In genomic region chr3:71450985-71451560, GRCh38 we compare ENCODE assay signal across 18 cellular contexts.
DNase-seq lines count a peak whose midpoint lies in the region; ATAC-seq and TF ChIP-seq lines count a peak whose summit lies in the region.
"Had no signal": no experiment of that assay in that cellular context is flagged by ENCODE, and none has a peak within 500 bp of the region (broad histone marks: within the 10 kb centered on the region; RNA-seq: fewer than 3 reads in every experiment).

No MANE protein-coding gene starts in this region.

- no peak for TF ChIP-seq CTCF in natural killer cell (IDR thresholded peaks at IDR 0.05)

- no peaks in the 10 kb centered on the region for H3K27me3 Mint-ChIP-seq in activated naive CD8-positive, alpha-beta T cell
- H3K27me3 Mint-ChIP-seq in natural killer cell (ENCODE audit: low read depth in 2 of 2) = no peaks in the 10 kb centered on the region

- no peaks in the 10 kb centered on the region for H3K36me3 Mint-ChIP-seq in activated naive CD8-positive, alpha-beta T cell
- no peaks in the 10 kb centered on the region for H3K36me3 Mint-ChIP-seq in natural killer cell

- H3K9me3 Mint-ChIP-seq in activated naive CD8-positive, alpha-beta T cell (ENCODE audit: low read depth) = no peaks in the 10 kb centered on the region
- no peaks in the 10 kb centered on the region for H3K9me3 Mint-ChIP-seq in natural killer cell
- H3K9me3 Mint-ChIP-seq: HFFc6 had no signal

- no peak overlapping the region for H3K4me3 ChIP-seq in Jurkat, Clone E6-1 (ENCODE audit: low read length)
- H3K4me3 ChIP-seq: spleen, transverse colon had no signal

- H3K4me1 Mint-ChIP-seq in activated naive CD8-positive, alpha-beta T cell (ENCODE audit: low read depth) = peaks cover 100% of the 10 kb centered on the region
- peaks cover 66% of the 10 kb centered on the region in 2 donors for H3K4me1 Mint-ChIP-seq in natural killer cell

- ATAC-seq in natural killer cell = no peak

- intact Hi-C loops in natural killer cell (cut with micrococcal nuclease) = no loop called here

- peak overlapping the region; percentile 85 for H3K4me3 Mint-ChIP-seq in activated naive CD8-positive, alpha-beta T cell
- H3K4me3 Mint-ChIP-seq in natural killer cell = peak overlapping the region; percentile 73
- H3K4me3 Mint-ChIP-seq: HFFc6 had no signal

- peak; percentile 32 for DNase-seq in NOMO-1 treated with DMSO at 0.1 percent for 48 hours (lab: John Stamatoyannopoulos, UW; ENCODE audit: unreplicated experiment)
- DNase-seq in NOMO-1 treated with dmso at 0.1 percent for 144 hours (lab: John Stamatoyannopoulos, UW; ENCODE audit: unreplicated experiment) = no peak
- DNase-seq in Jurkat, Clone E6-1 (ENCODE audit: low read depth, low spot score) = peak; percentile 63
- DNase-seq in natural killer cell = no peak
- no peak for DNase-seq in KG1 (lab: John Stamatoyannopoulos, UW)
- no peak for DNase-seq in NK-92 (lab: John Stamatoyannopoulos, UW; ENCODE audit: unreplicated experiment)
- DNase-seq in mesenteric fat pad (ENCODE audit: low spot score) = no peak
- DNase-seq: 8988T; activated effector memory CD4-positive, alpha-beta T cell treated with Interleukin-2 at 50 U/mL for 16 hours; central memory CD4-positive, alpha-beta T cell; HFFc6; NCI-H1105; NCI-H526 treated with DMSO at 0.1 percent for 48 hours; SHP77; spleen; transverse colon; WERI-Rb-1 had no signal

- H3K27ac Mint-ChIP-seq in activated naive CD8-positive, alpha-beta T cell = peak overlapping the region; percentile 99
- H3K27ac Mint-ChIP-seq in natural killer cell = peak overlapping the region; percentile 80 to 85
- H3K27ac Mint-ChIP-seq: HFFc6 had no signal

Comparison
In these comparisons a context has a peak if more than half of its experiments do, and no peak if none do; other contexts are left out.
1. DNase-seq: peak in NOMO-1 treated with DMSO at 0.1 percent for 48 hours (single experiment) and Jurkat, Clone E6-1 (single experiment); none in NOMO-1 treated with dmso at 0.1 percent for 144 hours (single experiment), natural killer cell (single experiment), KG1 (single experiment), NK-92 (single experiment) and mesenteric fat pad (single experiment).